Comparison of ENCODE assay signal across 1 cellular context in genomic region chr17:46012506-46013079, GRCh38.
TF ChIP-seq lines count a peak whose summit lies in the region.

No MANE protein-coding gene starts in this region.

TF ChIP-seq in IMR-90, 13 proteins besides CTCF, POLR2A, EP300 and RAD21 (continued from another document):
- no peak for TF ChIP-seq CHD1 (IDR thresholded peaks at IDR 0.05; ENCODE audit: low read depth, low read length)
- TF ChIP-seq NFE2L2 (IDR thresholded peaks at IDR 0.05; ENCODE audit: low read depth, low read length), result no peak
- no peak for TF ChIP-seq BHLHE40 (IDR thresholded peaks at IDR 0.05; ENCODE audit: low read depth, low read length)
- no peak for TF ChIP-seq SMC3 (IDR thresholded peaks at IDR 0.05; ENCODE audit: low read depth, low read length)
- TF ChIP-seq RCOR1 (IDR thresholded peaks at IDR 0.05; ENCODE audit: insufficient replicate concordance, low read length), result no peak
- TF ChIP-seq FOS (IDR thresholded peaks at IDR 0.05; ENCODE audit: low read depth, low read length), result no peak
- TF ChIP-seq ELK1 (IDR thresholded peaks at IDR 0.05; ENCODE audit: borderline replicate concordance, low read depth, low read length), result no peak
- no peak for TF ChIP-seq MAZ (IDR thresholded peaks at IDR 0.05; ENCODE audit: borderline replicate concordance, low read depth, low read length)
- no peak for TF ChIP-seq CEBPB (IDR thresholded peaks at IDR 0.05; ENCODE audit: low read depth, low read length)
- TF ChIP-seq, protein P1, sequence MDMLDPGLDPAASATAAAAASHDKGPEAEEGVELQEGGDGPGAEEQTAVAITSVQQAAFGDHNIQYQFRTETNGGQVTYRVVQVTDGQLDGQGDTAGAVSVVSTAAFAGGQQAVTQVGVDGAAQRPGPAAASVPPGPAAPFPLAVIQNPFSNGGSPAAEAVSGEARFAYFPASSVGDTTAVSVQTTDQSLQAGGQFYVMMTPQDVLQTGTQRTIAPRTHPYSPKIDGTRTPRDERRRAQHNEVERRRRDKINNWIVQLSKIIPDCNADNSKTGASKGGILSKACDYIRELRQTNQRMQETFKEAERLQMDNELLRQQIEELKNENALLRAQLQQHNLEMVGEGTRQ (IDR thresholded peaks at IDR 0.05; ENCODE audit: low read depth, low read length), result no peak
TF ChIP-seq in IMR-90: peak in this region for 0.
